ENCODE assay signal across 18 cellular contexts in the genomic region with DNA sequence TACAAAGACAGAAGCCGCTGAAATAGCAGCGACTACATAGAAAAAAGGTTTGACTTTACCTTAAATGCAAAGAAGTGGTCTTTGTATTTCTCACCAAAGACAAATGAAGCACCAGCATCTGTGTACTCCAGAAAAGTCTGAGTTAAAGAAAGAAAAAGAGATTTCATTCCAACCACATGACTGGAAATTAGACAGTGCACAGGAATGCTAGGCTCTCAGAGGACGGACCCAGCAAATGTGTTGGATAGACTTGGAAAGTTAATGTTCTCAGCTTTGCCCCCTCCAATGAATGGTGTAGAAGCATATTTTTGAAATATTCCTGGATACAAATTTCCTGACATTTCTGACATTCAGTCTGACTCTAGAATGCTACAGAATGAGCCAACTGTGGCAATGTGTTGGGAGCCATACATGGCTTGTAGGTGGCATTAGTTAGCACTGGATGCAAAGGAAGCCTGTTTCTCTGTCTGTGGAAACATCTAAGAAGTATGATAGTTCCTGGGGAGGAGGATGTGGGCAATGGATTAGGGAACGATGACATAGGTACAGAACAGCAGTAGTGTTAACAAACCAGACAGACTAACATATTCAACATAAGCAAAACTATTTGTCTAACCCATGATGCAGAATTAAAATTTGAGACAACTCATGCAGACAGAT. TPM values are rescaled to one million over a fixed set of nuclear protein-coding genes. Genes with fewer than 3 reads are reported as not detected.
DNase-seq lines count a peak whose midpoint lies in the region; ATAC-seq and TF ChIP-seq lines count a peak whose summit lies in the region.
"Had no signal": no experiment of that assay in that cellular context is flagged by ENCODE, and none has a peak within 500 bp of the region (broad histone marks: within the 10 kb centered on the region; RNA-seq: fewer than 3 reads in every experiment).

No MANE protein-coding gene starts in this region.

- DNase-seq in A172 (ENCODE audit: low spot score) (peak; percentile 49), GM03348 (ENCODE audit: low spot score) (peak; percentile 72), fibroblast of pulmonary artery (ENCODE audit: low read depth) (peak; percentile 54), T-cell (no peak), NCI-H1694 (lab: John Stamatoyannopoulos, UW) (no peak), cerebellar nuclear complex (lab: John Stamatoyannopoulos, UW) (no peak), lower lobe of right lung (no peak)
- DNase-seq: immature natural killer cell, mucosa of descending colon, NCI-H774, Right ventricle myocardium superior had no signal

- peak overlapping the region; percentile 83 for H3K4me3 Mint-ChIP-seq in activated T-helper 17 cell treated with anti-CD3 and anti-CD28 coated beads, Interleukin-2, amount 50 U/mL, for 72 hours
- H3K4me3 Mint-ChIP-seq in T-cell = no peak overlapping the region
- H3K4me3 Mint-ChIP-seq: activated T-cell treated with anti-CD3 and anti-CD28 coated beads, Interleukin-2, amount 50 U/mL, for 4 hours; immature natural killer cell; WTC11 had no signal

- peaks cover 43% of the 10 kb centered on the region for H3K4me1 Mint-ChIP-seq in activated T-helper 17 cell treated with anti-CD3 and anti-CD28 coated beads, Interleukin-2, amount 50 U/mL, for 72 hours
- H3K4me1 Mint-ChIP-seq in T-cell = peaks cover 49 to 60% (median 58%) of the 10 kb centered on the region in 3 donors

- intact Hi-C loops in lower lobe of right lung (cut with DNase I) = no loop called here

- POLR2A ChIA-PET in T-cell (lab: Charles Lee) = no interaction called here

- H3K36me3 Mint-ChIP-seq in activated T-helper 17 cell treated with anti-CD3 and anti-CD28 coated beads, Interleukin-2, amount 50 U/mL, for 72 hours (ENCODE audit: low read depth) = no peaks in the 10 kb centered on the region
- H3K36me3 Mint-ChIP-seq in T-cell = no peaks in the 10 kb centered on the region
- H3K36me3 Mint-ChIP-seq: immature natural killer cell, WTC11 had no signal

- TF ChIP-seq CTCF in fibroblast of pulmonary artery (IDR thresholded peaks at IDR 0.05; ENCODE audit: low read length, missing control alignments) = no peak
- TF ChIP-seq CTCF in lower lobe of right lung (IDR thresholded peaks at IDR 0.05) = no peak

- CTCF ChIA-PET in T-cell (lab: Charles Lee) = no interaction called here

- H3K9me3 Mint-ChIP-seq in activated T-helper 17 cell treated with anti-CD3 and anti-CD28 coated beads, Interleukin-2, amount 50 U/mL, for 72 hours = no peaks in the 10 kb centered on the region
- H3K9me3 Mint-ChIP-seq in T-cell = no peaks in the 10 kb centered on the region
- H3K9me3 Mint-ChIP-seq: activated T-cell treated with anti-CD3 and anti-CD28 coated beads, Interleukin-2, amount 50 U/mL, for 4 hours; immature natural killer cell; WTC11 had no signal

- no peaks in the 10 kb centered on the region for H3K9me3 ChIP-seq in lower lobe of right lung
- H3K9me3 ChIP-seq: BLaER1 treated with 17β-estradiol and CSF1 and Interleukin-3, amounts not matched to agents 10 nM and 100 nM; mucosa of descending colon had no signal

- ATAC-seq in activated T-helper 17 cell treated with anti-CD3 and anti-CD28 coated beads, Interleukin-2, amount 50 U/mL, for 72 hours (replicated peaks) = no peak
- ATAC-seq in T-cell (replicated peaks in 1 of 4) (no peak), lower lobe of right lung (no peak)
- ATAC-seq: esophagus mucosa, K562, WTC11 had no signal

- no peaks in the 10 kb centered on the region for H3K27me3 ChIP-seq in lower lobe of right lung (ENCODE audit: low read depth)
- H3K27me3 ChIP-seq: BLaER1 treated with 17β-estradiol and CSF1 and Interleukin-3, amounts not matched to agents 10 nM and 100 nM had no signal

- no peaks in the 10 kb centered on the region for H3K27me3 Mint-ChIP-seq in activated T-helper 17 cell treated with anti-CD3 and anti-CD28 coated beads, Interleukin-2, amount 50 U/mL, for 72 hours
- H3K27me3 Mint-ChIP-seq in T-cell = no peaks in the 10 kb centered on the region
- H3K27me3 Mint-ChIP-seq: progenitor cell of endocrine pancreas had no signal

- H3K4me1 ChIP-seq in lower lobe of right lung = peaks cover 14% of the 10 kb centered on the region

- no peaks in the 10 kb centered on the region for H3K36me3 ChIP-seq in lower lobe of right lung
- H3K36me3 ChIP-seq: BLaER1 treated with 17β-estradiol and CSF1 and Interleukin-3, amounts not matched to agents 10 nM and 100 nM had no signal

- H3K4me3 ChIP-seq in fibroblast of pulmonary artery (replicated peaks; ENCODE audit: low read depth, low read length) (no peak overlapping the region), lower lobe of right lung (no peak overlapping the region)
- H3K4me3 ChIP-seq: BLaER1 treated with 17β-estradiol and CSF1 and Interleukin-3, amounts not matched to agents 10 nM and 100 nM; K562; mucosa of descending colon had no signal

- no peak overlapping the region for H3K27ac ChIP-seq in lower lobe of right lung

- peak overlapping the region; percentile 97 for H3K27ac Mint-ChIP-seq in activated T-helper 17 cell treated with anti-CD3 and anti-CD28 coated beads, Interleukin-2, amount 50 U/mL, for 72 hours
- H3K27ac Mint-ChIP-seq in T-cell = peak overlapping the region in 1 of 2 donors; percentile 55
- H3K27ac Mint-ChIP-seq: progenitor cell of endocrine pancreas, WTC11 had no signal

RNA-seq across cellular contexts. Expression of a gene that starts 43.3 kb away (rescaled TPM):
- total RNA-seq in A172 (2014; rRNA removed; shearing (Covaris generic)) = 0.55 and 1.0 TPM in 2 replicates
- total RNA-seq in activated T-helper 17 cell treated with anti-CD3 and anti-CD28 coated beads, Interleukin-2, amount 50 U/mL, for 72 hours = 1 to 10 TPM in 1 of 2 donors, under 1 TPM in 1; 0.37 to 1.5 TPM
- not detected for total RNA-seq in T-cell
- total RNA-seq in lower lobe of right lung = 0.15 TPM
- total RNA-seq: K562, WTC11 had no signal

Comparison
In these comparisons a context has a peak if more than half of its experiments do, and no peak if none do; other contexts are left out.
1. DNase-seq: peak in A172 (single experiment), GM03348 (single experiment) and fibroblast of pulmonary artery (single experiment); none in T-cell (0 of 34), NCI-H1694 (single experiment), cerebellar nuclear complex (0 of 2) and lower lobe of right lung (single experiment).